ENCODE assay signal across 7 cellular contexts in genomic region chr3:107117922-107118576, GRCh38.
DNase-seq lines count a peak whose midpoint lies in the region; ATAC-seq and TF ChIP-seq lines count a peak whose summit lies in the region.

No MANE protein-coding gene starts in this region.

- no peaks in the 10 kb centered on the region for H3K36me3 ChIP-seq in neuronal stem cell (replicated peaks in 1 of 2; ENCODE audit: control insufficient read depth in 2 of 2, insufficient read depth in 2 of 2, low read length in 2 of 2)

- no peak overlapping the region for H2BK5ac ChIP-seq in neuronal stem cell (ENCODE audit: low read length)

- no peak overlapping the region for H3K18ac ChIP-seq in neuronal stem cell (ENCODE audit: low read length)

- no peak overlapping the region for H3K4me2 ChIP-seq in neuronal stem cell (ENCODE audit: insufficient read depth, low read length, poor library complexity, severe bottlenecking)

- no peaks in the 10 kb centered on the region for H3K79me1 ChIP-seq in neuronal stem cell (ENCODE audit: low read depth, low read length)

- H3K4me1 ChIP-seq in neuronal stem cell (ENCODE audit: control insufficient read depth in 2 of 2, insufficient read depth in 1 of 2, low read depth in 1 of 2, low read length in 2 of 2), result peaks cover 0 to 2% of the 10 kb centered on the region in 2 donors

- no CpG with 5 or more reads among the region's 10 CpGs for WGBS in neuronal stem cell (ENCODE audit: extremely low coverage in 2 of 2, insufficient read length in 2 of 2, insufficient replicate concordance in 1 of 2), 2 donors

- H3K4me3 ChIP-seq in GM12865 (ENCODE audit: low read depth, low read length), result no peak overlapping the region
- no peak overlapping the region for H3K4me3 ChIP-seq in neuronal stem cell (ENCODE audit: low read length in 2 of 2)

- no peak overlapping the region for H2BK15ac ChIP-seq in neuronal stem cell (ENCODE audit: low read length)

- DNase-seq in GM12865 (ENCODE audit: low read depth) (peak; percentile 55), HUDEP-2 (lab: John Stamatoyannopoulos, UW; ENCODE audit: unreplicated experiment in 76 of 76) (peak in 44 of 76 experiments; percentile 1 to 45 (median 17)), SHP77 (lab: John Stamatoyannopoulos, UW) (peak; percentile 34 to 62), fibroblast of gingiva (ENCODE audit: low read depth) (peak; percentile 74), neuronal stem cell (ENCODE audit: low spot score) (peak; percentile 49), activated gamma-delta T cell treated with Interleukin-2 at 50 U/mL for 16 hours (no peak)

- TF ChIP-seq CTCF in GM12865 (IDR thresholded peaks at IDR 0.05; ENCODE audit: insufficient read depth, low read depth, low read length, missing control alignments), result peak; percentile 16

- H2BK12ac ChIP-seq in neuronal stem cell (ENCODE audit: low read length), result no peak overlapping the region

- H4K8ac ChIP-seq in neuronal stem cell (ENCODE audit: low read depth, low read length), result no peak overlapping the region

- H3K14ac ChIP-seq in neuronal stem cell (ENCODE audit: low read length), result no peak overlapping the region

- no peak overlapping the region for H2BK120ac ChIP-seq in neuronal stem cell (ENCODE audit: low read depth, low read length)

- no peak overlapping the region for H3K27ac ChIP-seq in neuronal stem cell (replicated peaks; ENCODE audit: low read length)

- no peaks in the 10 kb centered on the region for H3K27me3 ChIP-seq in neuronal stem cell (ENCODE audit: control insufficient read depth in 3 of 3, insufficient read depth in 3 of 3, low read depth in 1 of 3, low read length in 3 of 3)

- no peak overlapping the region for H4K91ac ChIP-seq in neuronal stem cell (ENCODE audit: low read depth, low read length, poor library complexity)

- H3K4ac ChIP-seq in neuronal stem cell (ENCODE audit: low read length), result no peak overlapping the region

- ATAC-seq in GM18517 (IDR thresholded peaks at IDR 0.05; ENCODE audit: unreplicated experiment), result no peak

- H3K23ac ChIP-seq in neuronal stem cell (ENCODE audit: low read depth, low read length, poor library complexity), result no peak overlapping the region

- peak overlapping the region; percentile 88 for H2AFZ ChIP-seq in neuronal stem cell (ENCODE audit: low read length)

- H3K9ac ChIP-seq in neuronal stem cell (ENCODE audit: low read depth, low read length, poor library complexity), result no peak overlapping the region

- no peaks in the 10 kb centered on the region for H3K9me3 ChIP-seq in neuronal stem cell (replicated peaks in 1 of 2; ENCODE audit: control insufficient read depth in 2 of 2, insufficient read depth in 1 of 2, low read depth in 1 of 2, low read length in 2 of 2)

- H2AK5ac ChIP-seq in neuronal stem cell (ENCODE audit: low read depth, low read length), result no peak overlapping the region
